Comparison of ENCODE assay signal across 9 cellular contexts in genomic region chr1:86499987-86500593, GRCh38. TPM values are rescaled to one million over a fixed set of nuclear protein-coding genes. Genes with fewer than 3 reads are reported as not detected.
A peak's percentile ranks its signal among the peaks of the same experiment; 100 is the strongest.
DNase-seq lines count a peak whose midpoint lies in the region; ATAC-seq, FAIRE-seq and TF ChIP-seq lines count a peak whose summit lies in the region.
"Had no signal": no experiment of that assay in that cellular context is flagged by ENCODE, and none has a peak within 500 bp of the region (broad histone marks: within the 10 kb centered on the region; RNA-seq: fewer than 3 reads in every experiment).

No MANE protein-coding gene starts in this region.

- H3K27me3 ChIP-seq in CD4-positive, alpha-beta memory T cell (ENCODE audit: insufficient read depth, low read length) = no peaks in the 10 kb centered on the region
- H3K27me3 ChIP-seq in adipocyte (replicated peaks; ENCODE audit: control insufficient read depth, insufficient read depth, low read length) (no peaks in the 10 kb centered on the region), liver (ENCODE audit: control insufficient read depth in 4 of 4, insufficient read depth in 4 of 4, low read length in 3 of 4) (no peaks in the 10 kb centered on the region)

- no peaks in the 10 kb centered on the region for H3K36me3 Mint-ChIP-seq in CD4-positive, alpha-beta memory T cell

- no peaks in the 10 kb centered on the region for H3K9me3 Mint-ChIP-seq in CD4-positive, alpha-beta memory T cell

- no peaks in the 10 kb centered on the region for H3K36me3 ChIP-seq in CD4-positive, alpha-beta memory T cell (ENCODE audit: insufficient read depth, low read length)
- H3K36me3 ChIP-seq in adipocyte (ENCODE audit: control insufficient read depth, insufficient read depth, low read length, severe bottlenecking) (no peaks in the 10 kb centered on the region), liver (ENCODE audit: control insufficient read depth in 4 of 4, insufficient read depth in 3 of 4, low read depth in 1 of 4, low read length in 3 of 4) (no peaks in the 10 kb centered on the region)

- no peaks in the 10 kb centered on the region for H3K4me1 ChIP-seq in CD4-positive, alpha-beta memory T cell (ENCODE audit: insufficient read depth, low read length)
- H3K4me1 ChIP-seq in adipocyte (ENCODE audit: control insufficient read depth, insufficient read depth, low read length) (peaks cover 5% of the 10 kb centered on the region), liver (ENCODE audit: control insufficient read depth in 4 of 4, insufficient read depth in 4 of 4, low read length in 3 of 4) (peaks cover 0 to 5% (median 2%) of the 10 kb centered on the region in 4 donors)

- peak; percentile 82 for TF ChIP-seq CTCF in liver (IDR thresholded peaks at IDR 0.05; ENCODE audit: low read depth, low read length, missing input control)

- peaks cover 10% of the 10 kb centered on the region in 2 donors for H3K27me3 Mint-ChIP-seq in CD4-positive, alpha-beta memory T cell

- H3K4me1 Mint-ChIP-seq in CD4-positive, alpha-beta memory T cell = peaks cover 3 to 22% (median 5%) of the 10 kb centered on the region in 4 donors

- no peak overlapping the region for H3K27ac ChIP-seq in CD4-positive, alpha-beta memory T cell (ENCODE audit: low read depth, low read length)
- no peak overlapping the region for H3K27ac ChIP-seq in liver (ENCODE audit: low read depth in 1 of 2, low read length in 2 of 2)

- DNase-seq in CD4-positive, alpha-beta memory T cell = peak in 4 of 5 donors; percentile 66 to 72 (median 69)
- DNase-seq in NCI-H2029 treated with DMSO at 0.1 percent for 48 hours (lab: John Stamatoyannopoulos, UW) (peak; percentile 57), adipocyte (ENCODE audit: low read depth) (peak; percentile 76), H54 (ENCODE audit: insufficient read length, low spot score) (no peak)
- DNase-seq in NK-92 treated with Interleukin-12 subunit alpha and Interleukin-12 subunit beta, amount 100 ng/mL, for 24 hours (lab: John Stamatoyannopoulos, UW) = no peak

- CTCF ChIA-PET in CD4-positive, alpha-beta memory T cell (lab: Charles Lee; ENCODE audit: partially characterized antibody) = interaction anchor here (0.5 to 10.7 kb wide), 37 partner anchors 9 to 1517 kb away, joined by 3 to 117 read pairs (median 4); partner anchors contain the start of genes CLCA1, CLCA2, ODF2L and SH3GLB1

- no peak overlapping the region for H3K9ac ChIP-seq in adipocyte (ENCODE audit: low read length)
- H3K9ac ChIP-seq in liver (ENCODE audit: low read depth in 1 of 2, low read length in 2 of 2) = no peak overlapping the region

- POLR2A ChIA-PET in CD4-positive, alpha-beta memory T cell (lab: Charles Lee; ENCODE audit: partially characterized antibody) = interaction anchor here (2.6 kb wide), 1 partner anchor 204 kb away, joined by 9 read pairs; the partner anchor contains the start of gene SH3GLB1

- WGBS in liver = 7% methylated on average over 3 of the region's 3 CpGs

- peak overlapping the region in 2 of 7 donors; percentile 7 to 37 for H3K27ac Mint-ChIP-seq in CD4-positive, alpha-beta memory T cell

- ATAC-seq in GM21423 (IDR thresholded peaks at IDR 0.05; ENCODE audit: unreplicated experiment) = peak; percentile 45
- no peak for ATAC-seq in HG03442 (IDR thresholded peaks at IDR 0.05; ENCODE audit: unreplicated experiment)

- intact Hi-C loops in CD4-positive, alpha-beta memory T cell (cut with micrococcal nuclease) = loop anchor here (1.0 to 10.0 kb wide), 4 partner anchors 205 to 584 kb away; partner anchors contain the start of genes HS2ST1, SELENOF and SH3GLB1

- no peaks in the 10 kb centered on the region for H3K9me3 ChIP-seq in CD4-positive, alpha-beta memory T cell (ENCODE audit: control insufficient read depth in 1 of 2, low read length in 2 of 2)
- H3K9me3 ChIP-seq in adipocyte (ENCODE audit: control insufficient read depth, low read length) (no peaks in the 10 kb centered on the region), liver (ENCODE audit: control insufficient read depth in 4 of 4, low read length in 3 of 4) (no peaks in the 10 kb centered on the region)

- peak; percentile 66 to 69 for TF ChIP-seq RAD21 in liver (IDR thresholded peaks at IDR 0.05)

- FAIRE-seq in H54 (lab: Jason Lieb, UNC) = no peak

- no peak overlapping the region for H3K4me3 ChIP-seq in CD4-positive, alpha-beta memory T cell (ENCODE audit: low read length in 2 of 2)
- H3K4me3 ChIP-seq in adipocyte (ENCODE audit: low read length) (no peak overlapping the region), liver (ENCODE audit: low read depth in 1 of 3, low read length in 3 of 3) (no peak overlapping the region)

- H3K4me3 Mint-ChIP-seq in CD4-positive, alpha-beta memory T cell = no peak overlapping the region

- no peak for TF ChIP-seq POLR2A in H54 (IDR thresholded peaks at IDR 0.05; ENCODE audit: low read depth, low read length)

TF ChIP-seq in liver, 16 proteins besides CTCF, POLR2A, EP300 and RAD21:
- no peak for TF ChIP-seq YY1 (IDR thresholded peaks at IDR 0.05)
- TF ChIP-seq GABPA (IDR thresholded peaks at IDR 0.05 in 1 of 2, conservative IDR thresholded peaks at IDR 0.05 in 1 of 2) = no peak
- TF ChIP-seq ZBTB33 (IDR thresholded peaks at IDR 0.05) = no peak
- no peak for TF ChIP-seq NR2F2 (IDR thresholded peaks at IDR 0.05)
- TF ChIP-seq EGR1 (IDR thresholded peaks at IDR 0.05; ENCODE audit: low read depth in 2 of 2) = no peak
- TF ChIP-seq FOXA2 (IDR thresholded peaks at IDR 0.05) = no peak
- no peak for TF ChIP-seq SP1 (IDR thresholded peaks at IDR 0.05)
- no peak for TF ChIP-seq FOXA1 (IDR thresholded peaks at IDR 0.05)
- no peak for TF ChIP-seq MAX (IDR thresholded peaks at IDR 0.05)
- TF ChIP-seq REST (IDR thresholded peaks at IDR 0.05) = no peak
- TF ChIP-seq HNF4A (conservative IDR thresholded peaks at IDR 0.05) = no peak
- no peak for TF ChIP-seq TAF1 (conservative IDR thresholded peaks at IDR 0.05)
- no peak for TF ChIP-seq ATF3 (IDR thresholded peaks at IDR 0.05)
- no peak for TF ChIP-seq HNF4G (IDR thresholded peaks at IDR 0.05)
- TF ChIP-seq JUND (IDR thresholded peaks at IDR 0.05) = no peak
- TF ChIP-seq RXRA (IDR thresholded peaks at IDR 0.05) = no peak
TF ChIP-seq in liver: peak in this region for 0.

RNA-seq across cellular contexts. Expression of gene CLCA1, which starts 31.4 kb away (rescaled TPM):
- not detected for total RNA-seq in CD4-positive, alpha-beta memory T cell
- not detected for polyA plus RNA-seq in CD4-positive, alpha-beta memory T cell
- not detected for total RNA-seq in liver
- not detected for polyA plus RNA-seq in liver
- total RNA-seq: HT1080 had no signal

RNA-seq across cellular contexts. Expression of gene CLCA4, which starts 46.8 kb away (rescaled TPM):
- not detected for total RNA-seq in CD4-positive, alpha-beta memory T cell
- not detected for polyA plus RNA-seq in CD4-positive, alpha-beta memory T cell
- total RNA-seq in liver = not detected
- polyA plus RNA-seq in liver = under 1 TPM in 1 of 2 donors, not detected in 1; 0.03 TPM
- total RNA-seq: HT1080 had no signal

Comparison
In these comparisons a context has a peak if more than half of its experiments do, and no peak if none do; other contexts are left out.
1. DNase-seq: peak in CD4-positive, alpha-beta memory T cell (4 of 5), NCI-H2029 treated with DMSO at 0.1 percent for 48 hours (single experiment) and adipocyte (single experiment); none in NK-92 treated with Interleukin-12 subunit alpha and Interleukin-12 subunit beta, amount 100 ng/mL, for 24 hours (single experiment) and H54 (single experiment).